In the genomic region with DNA sequence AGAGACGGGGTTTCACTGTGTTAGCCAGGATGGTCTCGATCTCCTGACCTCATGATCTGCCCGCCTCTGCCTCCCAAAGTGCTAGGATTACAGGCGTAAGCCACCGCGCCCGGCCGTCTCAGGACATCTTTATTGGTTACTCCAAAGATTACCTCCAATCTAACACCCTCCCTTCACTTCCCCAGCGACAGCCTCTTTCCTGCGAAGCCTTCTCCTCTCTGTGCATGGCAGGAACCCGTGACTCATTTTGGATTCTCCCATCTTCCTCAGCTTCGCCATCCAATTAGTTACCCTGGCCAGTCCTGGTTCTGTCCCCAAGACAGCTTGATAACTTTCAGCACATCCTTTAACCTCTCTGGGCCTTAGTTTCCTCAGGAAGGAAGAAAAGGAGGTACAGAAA, we compare ENCODE assay signal across 15 cellular contexts.
"Had no signal": no experiment of that assay in that cellular context is flagged by ENCODE, and none has a peak within 500 bp of the region (broad histone marks: within the 10 kb centered on the region; RNA-seq: fewer than 3 reads in every experiment).

No MANE protein-coding gene starts in this region.

- H3K27me3 ChIP-seq: adrenal gland, colonic mucosa, gastrocnemius medialis, hepatocyte, left lung had no signal

- H3K36me3 ChIP-seq: adrenal gland, colonic mucosa, gastrocnemius medialis, left lung had no signal

- ATAC-seq: activated CD4-positive, alpha-beta T cell treated with anti-CD3 and anti-CD28 coated beads for 36 hours; activated CD8-positive, alpha-beta memory T cell treated with anti-CD3 and anti-CD28 coated beads, Interleukin-2, amount 10 ng/mL, durations not matched to agents 7 days and 5 days; gastrocnemius medialis; left lung; natural killer cell treated with Interleukin-12 subunit alpha and Interleukin-12 subunit beta and Interleukin-15 and Interleukin-18, amount 100 ng/mL, for 72 hours; psoas muscle had no signal

- H2AFZ ChIP-seq: hepatocyte had no signal

- H3K4me3 ChIP-seq: adrenal gland, colonic mucosa, gastrocnemius medialis, hepatocyte, left lung, psoas muscle had no signal

- H3K4me2 ChIP-seq: hepatocyte had no signal

- H3K4me1 ChIP-seq: adrenal gland, colonic mucosa, gastrocnemius medialis, psoas muscle had no signal

- H3K79me2 ChIP-seq: hepatocyte had no signal

- H3K27ac ChIP-seq: adrenal gland, colonic mucosa, gastrocnemius medialis, hepatocyte, psoas muscle had no signal

- H3K9me3 ChIP-seq: adrenal gland, colonic mucosa, gastrocnemius medialis, left lung, psoas muscle had no signal

- DNase-seq: activated CD4-positive, alpha-beta memory T cell treated with anti-CD3 and anti-CD28 coated beads for 36 hours; activated CD4-positive, alpha-beta T cell treated with anti-CD3 and anti-CD28 coated beads for 36 hours; activated CD8-positive, alpha-beta memory T cell treated with anti-CD3 and anti-CD28 coated beads, Interleukin-2, amount 10 ng/mL, durations not matched to agents 7 days and 5 days; activated effector memory CD4-positive, alpha-beta T cell treated with anti-CD3 and anti-CD28 coated beads, Interleukin-2, amount 50 U/mL, for 16 hours; activated T-cell treated with anti-CD3 and anti-CD28 coated beads, Interleukin-2, amount 50 U/mL, for 48 hours; adrenal gland; colonic mucosa; effector CD4-positive, alpha-beta T cell; gastrocnemius medialis; islet precursor cell; left lung; psoas muscle; stimulated activated CD4-positive, alpha-beta T cell treated with anti-CD3 and anti-CD28 coated beads, Interleukin-1b, Interleukin-23, amount 100 ng/mL, for 48 hours had no signal
